In the genomic region with DNA sequence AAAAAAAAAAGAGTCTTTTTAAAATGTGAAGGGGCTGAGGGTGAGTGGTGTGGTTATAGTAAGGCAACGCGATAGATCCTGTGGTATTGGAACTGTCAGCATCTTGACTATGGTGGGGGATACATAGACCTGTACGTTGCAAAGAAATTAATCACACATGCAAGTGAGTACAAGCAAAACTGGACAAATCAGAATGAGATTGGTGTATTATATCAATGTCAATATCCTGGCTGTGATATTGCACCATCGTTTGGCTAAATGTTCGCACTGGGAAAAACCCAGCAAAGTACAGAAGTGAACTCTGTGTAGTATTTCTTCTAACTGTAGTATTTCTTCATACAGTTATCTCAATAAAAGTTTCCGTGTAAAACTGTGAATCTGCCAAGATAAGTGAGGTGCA, we compare ENCODE assay signal across 36 cellular contexts.
"Had no signal": no experiment of that assay in that cellular context is flagged by ENCODE, and none has a peak within 500 bp of the region (broad histone marks: within the 10 kb centered on the region; RNA-seq: fewer than 3 reads in every experiment).

No MANE protein-coding gene starts in this region.

- H3K27me3 ChIP-seq: adrenal gland, body of pancreas, brain microvascular endothelial cell, breast epithelium, cardiac muscle cell had no signal

- ATAC-seq: activated CD8-positive, alpha-beta T cell treated with anti-CD3 and anti-CD28 coated beads for 36 hours; activated naive CD4-positive, alpha-beta T cell treated with anti-CD3 and anti-CD28 coated beads, Interleukin-2, amount 50 U/mL, for 72 hours; activated T-cell treated with anti-CD3 and anti-CD28 coated beads, Interleukin-2, amount 50 U/mL, for 4 hours; activated T-cell treated with anti-CD3 and anti-CD28 coated beads, Interleukin-2, amount 50 U/mL, for 72 hours; activated T-helper 17 cell treated with anti-CD3 and anti-CD28 coated beads, Interleukin-2, amount 50 U/mL, for 72 hours; body of pancreas had no signal

- H3K36me3 ChIP-seq: adrenal gland, brain microvascular endothelial cell, breast epithelium, cardiac muscle cell had no signal

- H3K4me3 ChIP-seq: adrenal gland, body of pancreas, breast epithelium, cardiac muscle cell had no signal

- DNase-seq: activated B cell treated with CpG ODN at 0.5 μM for 24 hours; activated CD4-positive, alpha-beta memory T cell treated with anti-CD3 and anti-CD28 coated beads for 36 hours; activated CD4-positive, alpha-beta T cell treated with anti-CD3 and anti-CD28 coated beads for 4 hours; activated CD4-positive, alpha-beta T cell treated with anti-CD3 and anti-CD28 coated beads, Interleukin-2, amount 10 ng/mL, durations not matched to agents 24 days and 14 days; activated CD4-positive, alpha-beta T cell treated with anti-CD3 and anti-CD28 coated beads, Interleukin-2, amount 50 U/mL, for 1 hour; activated CD4-positive, alpha-beta T cell treated with anti-CD3 and anti-CD28 coated beads, Interleukin-2, amount 50 U/mL, for 4 hours; activated CD4-positive, CD25-positive, alpha-beta regulatory T cell treated with anti-CD3 and anti-CD28 coated beads, Interleukin-2, amount 50 U/mL, for 72 hours; activated CD8-positive, alpha-beta memory T cell treated with anti-CD3 and anti-CD28 coated beads, Interleukin-2, amount 50 U/mL, for 4 hours; activated CD8-positive, alpha-beta T cell treated with anti-CD3 and anti-CD28 coated beads for 36 hours; activated effector memory CD4-positive, alpha-beta T cell treated with anti-CD3 and anti-CD28 coated beads, Interleukin-2, amount 50 U/mL, for 16 hours; activated gamma-delta T cell treated with Interleukin-2 at 50 U/mL for 16 hours; activated naive CD4-positive, alpha-beta T cell; activated naive CD4-positive, alpha-beta T cell treated with anti-CD3 and anti-CD28 coated beads for 36 hours; activated naive CD4-positive, alpha-beta T cell treated with anti-CD3 and anti-CD28 coated beads, Interleukin-2, amount 50 U/mL, for 16 hours; activated naive CD8-positive, alpha-beta T cell treated with anti-CD3 and anti-CD28 coated beads for 36 hours; activated T-cell treated with anti-CD3 and anti-CD28 coated beads for 4 hours; activated T-cell treated with anti-CD3 and anti-CD28 coated beads, Interleukin-2, amount 50 U/mL, for 1 hour; activated T-cell treated with anti-CD3 and anti-CD28 coated beads, Interleukin-2, amount 50 U/mL, for 4 hours; activated T-cell treated with anti-CD3 and anti-CD28 coated beads, Interleukin-2, amount 50 U/mL, for 72 hours; adrenal gland; amniotic stem cell; aorta; body of pancreas; brain microvascular endothelial cell; caudate nucleus; cerebellar nuclear complex; T-helper 1 cell; T-helper 2 cell; T-helper 9 cell had no signal

- FAIRE-seq: astrocyte, TTC549 had no signal

- H3K4me1 ChIP-seq: adrenal gland, body of pancreas, breast epithelium had no signal

- H3K9me3 ChIP-seq: adrenal gland, breast epithelium had no signal

- H3K27ac ChIP-seq: adrenal gland, body of pancreas, brain microvascular endothelial cell, breast epithelium, cardiac muscle cell, VCaP had no signal
